ENCODE assay signal across 1 cellular context in the genomic region with DNA sequence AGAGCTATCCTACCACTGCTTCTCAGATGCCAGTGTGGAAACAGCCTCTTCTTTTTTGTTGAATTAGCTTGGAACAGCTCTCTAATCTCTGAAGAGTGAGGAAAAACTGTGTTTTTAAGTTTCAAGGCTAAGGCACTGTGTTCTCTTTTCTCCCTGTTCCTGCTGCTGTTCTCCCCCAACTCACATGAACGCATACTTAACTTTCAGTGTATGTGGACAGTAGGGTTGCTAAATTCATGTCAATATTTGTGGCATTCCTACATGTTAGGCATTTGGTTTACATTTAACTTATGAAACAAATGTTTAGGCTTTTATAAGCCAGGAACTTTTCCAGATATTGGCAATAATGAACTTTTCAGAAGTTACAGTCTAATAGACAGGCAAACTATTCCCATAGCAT.
TF ChIP-seq lines count a peak whose summit lies in the region.

No MANE protein-coding gene starts in this region.

TF ChIP-seq in WTC11, 78 proteins besides CTCF, POLR2A, EP300 and RAD21:
- TF ChIP-seq GTF2I (CRISPR knock-in tag; conservative IDR thresholded peaks at IDR 0.05) (no peak), NR3C1 (CRISPR knock-in tag; conservative IDR thresholded peaks at IDR 0.05; ENCODE audit: low read depth) (no peak), NR2C2 (CRISPR knock-in tag; IDR thresholded peaks at IDR 0.05) (no peak), ATF1 (CRISPR knock-in tag; IDR thresholded peaks at IDR 0.05) (no peak), FOXJ3 (CRISPR knock-in tag; IDR thresholded peaks at IDR 0.05; ENCODE audit: borderline replicate concordance) (no peak), NFYB (CRISPR knock-in tag; conservative IDR thresholded peaks at IDR 0.05; ENCODE audit: low read depth) (no peak), ZNF423 (CRISPR knock-in tag; IDR thresholded peaks at IDR 0.05) (no peak), E2F5 (CRISPR knock-in tag; IDR thresholded peaks at IDR 0.05) (no peak), SMAD4 (CRISPR knock-in tag; IDR thresholded peaks at IDR 0.05) (no peak), JAZF1 (CRISPR knock-in tag; IDR thresholded peaks at IDR 0.05) (no peak), JUN (CRISPR knock-in tag; IDR thresholded peaks at IDR 0.05) (no peak), USF1 (CRISPR knock-in tag; IDR thresholded peaks at IDR 0.05) (no peak), ZNF138 (CRISPR knock-in tag; conservative IDR thresholded peaks at IDR 0.05) (no peak), ZMAT4 (CRISPR knock-in tag; IDR thresholded peaks at IDR 0.05) (no peak), IRF2 (CRISPR knock-in tag; IDR thresholded peaks at IDR 0.05; ENCODE audit: borderline replicate concordance, low read depth) (no peak)
- TF ChIP-seq, protein P1, sequence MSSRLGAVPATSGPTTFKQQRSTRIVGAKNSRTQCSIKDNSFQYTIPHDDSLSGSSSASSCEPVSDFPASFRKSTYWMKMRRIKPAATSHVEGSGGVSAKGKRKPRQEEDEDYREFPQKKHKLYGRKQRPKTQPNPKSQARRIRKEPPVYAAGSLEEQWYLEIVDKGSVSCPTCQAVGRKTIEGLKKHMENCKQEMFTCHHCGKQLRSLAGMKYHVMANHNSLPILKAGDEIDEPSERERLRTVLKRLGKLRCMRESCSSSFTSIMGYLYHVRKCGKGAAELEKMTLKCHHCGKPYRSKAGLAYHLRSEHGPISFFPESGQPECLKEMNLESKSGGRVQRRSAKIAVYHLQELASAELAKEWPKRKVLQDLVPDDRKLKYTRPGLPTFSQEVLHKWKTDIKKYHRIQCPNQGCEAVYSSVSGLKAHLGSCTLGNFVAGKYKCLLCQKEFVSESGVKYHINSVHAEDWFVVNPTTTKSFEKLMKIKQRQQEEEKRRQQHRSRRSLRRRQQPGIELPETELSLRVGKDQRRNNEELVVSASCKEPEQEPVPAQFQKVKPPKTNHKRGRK (CRISPR knock-in tag; IDR thresholded peaks at IDR 0.05; ENCODE audit: borderline replicate concordance): no peak
- TF ChIP-seq, protein P2, sequence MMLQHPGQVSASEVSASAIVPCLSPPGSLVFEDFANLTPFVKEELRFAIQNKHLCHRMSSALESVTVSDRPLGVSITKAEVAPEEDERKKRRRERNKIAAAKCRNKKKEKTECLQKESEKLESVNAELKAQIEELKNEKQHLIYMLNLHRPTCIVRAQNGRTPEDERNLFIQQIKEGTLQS (CRISPR knock-in tag; conservative IDR thresholded peaks at IDR 0.05): no peak
- TF ChIP-seq, protein P3, sequence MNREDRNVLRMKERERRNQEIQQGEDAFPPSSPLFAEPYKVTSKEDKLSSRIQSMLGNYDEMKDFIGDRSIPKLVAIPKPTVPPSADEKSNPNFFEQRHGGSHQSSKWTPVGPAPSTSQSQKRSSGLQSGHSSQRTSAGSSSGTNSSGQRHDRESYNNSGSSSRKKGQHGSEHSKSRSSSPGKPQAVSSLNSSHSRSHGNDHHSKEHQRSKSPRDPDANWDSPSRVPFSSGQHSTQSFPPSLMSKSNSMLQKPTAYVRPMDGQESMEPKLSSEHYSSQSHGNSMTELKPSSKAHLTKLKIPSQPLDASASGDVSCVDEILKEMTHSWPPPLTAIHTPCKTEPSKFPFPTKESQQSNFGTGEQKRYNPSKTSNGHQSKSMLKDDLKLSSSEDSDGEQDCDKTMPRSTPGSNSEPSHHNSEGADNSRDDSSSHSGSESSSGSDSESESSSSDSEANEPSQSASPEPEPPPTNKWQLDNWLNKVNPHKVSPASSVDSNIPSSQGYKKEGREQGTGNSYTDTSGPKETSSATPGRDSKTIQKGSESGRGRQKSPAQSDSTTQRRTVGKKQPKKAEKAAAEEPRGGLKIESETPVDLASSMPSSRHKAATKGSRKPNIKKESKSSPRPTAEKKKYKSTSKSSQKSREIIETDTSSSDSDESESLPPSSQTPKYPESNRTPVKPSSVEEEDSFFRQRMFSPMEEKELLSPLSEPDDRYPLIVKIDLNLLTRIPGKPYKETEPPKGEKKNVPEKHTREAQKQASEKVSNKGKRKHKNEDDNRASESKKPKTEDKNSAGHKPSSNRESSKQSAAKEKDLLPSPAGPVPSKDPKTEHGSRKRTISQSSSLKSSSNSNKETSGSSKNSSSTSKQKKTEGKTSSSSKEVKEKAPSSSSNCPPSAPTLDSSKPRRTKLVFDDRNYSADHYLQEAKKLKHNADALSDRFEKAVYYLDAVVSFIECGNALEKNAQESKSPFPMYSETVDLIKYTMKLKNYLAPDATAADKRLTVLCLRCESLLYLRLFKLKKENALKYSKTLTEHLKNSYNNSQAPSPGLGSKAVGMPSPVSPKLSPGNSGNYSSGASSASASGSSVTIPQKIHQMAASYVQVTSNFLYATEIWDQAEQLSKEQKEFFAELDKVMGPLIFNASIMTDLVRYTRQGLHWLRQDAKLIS (CRISPR knock-in tag; IDR thresholded peaks at IDR 0.05; ENCODE audit: borderline replicate concordance): no peak
- TF ChIP-seq, protein P4, sequence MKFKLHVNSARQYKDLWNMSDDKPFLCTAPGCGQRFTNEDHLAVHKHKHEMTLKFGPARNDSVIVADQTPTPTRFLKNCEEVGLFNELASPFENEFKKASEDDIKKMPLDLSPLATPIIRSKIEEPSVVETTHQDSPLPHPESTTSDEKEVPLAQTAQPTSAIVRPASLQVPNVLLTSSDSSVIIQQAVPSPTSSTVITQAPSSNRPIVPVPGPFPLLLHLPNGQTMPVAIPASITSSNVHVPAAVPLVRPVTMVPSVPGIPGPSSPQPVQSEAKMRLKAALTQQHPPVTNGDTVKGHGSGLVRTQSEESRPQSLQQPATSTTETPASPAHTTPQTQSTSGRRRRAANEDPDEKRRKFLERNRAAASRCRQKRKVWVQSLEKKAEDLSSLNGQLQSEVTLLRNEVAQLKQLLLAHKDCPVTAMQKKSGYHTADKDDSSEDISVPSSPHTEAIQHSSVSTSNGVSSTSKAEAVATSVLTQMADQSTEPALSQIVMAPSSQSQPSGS (CRISPR knock-in tag; IDR thresholded peaks at IDR 0.05; ENCODE audit: borderline replicate concordance, low read depth): no peak
